1 cellular context compared by ENCODE assay signal in genomic region chr11:74084796-74085541, GRCh38.
A peak's percentile ranks its signal among the peaks of the same experiment; 100 is the strongest.
TF ChIP-seq lines count a peak whose summit lies in the region.

No MANE protein-coding gene starts in this region.

TF ChIP-seq in SK-N-SH treated with all-trans-retinoic acid at 6 μM for 48 hours, 23 proteins besides CTCF, POLR2A, EP300 and RAD21 (continued from another document):
- TF ChIP-seq CSRNP3 (CRISPR knock-in tag; IDR thresholded peaks at IDR 0.05): no peak
- TF ChIP-seq TCF4 (CRISPR knock-in tag; IDR thresholded peaks at IDR 0.05; ENCODE audit: borderline replicate concordance): no peak
- TF ChIP-seq ZNF8 (CRISPR knock-in tag; IDR thresholded peaks at IDR 0.05): no peak
- no peak for TF ChIP-seq TSHZ2 (CRISPR knock-in tag; IDR thresholded peaks at IDR 0.05)
- no peak for TF ChIP-seq PATZ1 (CRISPR knock-in tag; IDR thresholded peaks at IDR 0.05; ENCODE audit: borderline replicate concordance)
- peak; percentile 81 for TF ChIP-seq ISL1 (CRISPR knock-in tag; IDR thresholded peaks at IDR 0.05)
